ENCODE assay signal across 8 cellular contexts in genomic region chr7:140230862-140231778, GRCh38. TPM values are rescaled to one million over a fixed set of nuclear protein-coding genes. Genes with fewer than 3 reads are reported as not detected.
DNase-seq lines count a peak whose midpoint lies in the region; ATAC-seq, FAIRE-seq and TF ChIP-seq lines count a peak whose summit lies in the region.

No MANE protein-coding gene starts in this region.

- ATAC-seq in pancreas, result peak; percentile 76 to 81 (median 78)

- intact Hi-C loops in head of caudate nucleus (cut with DNase I) (no loop called here), pancreas (cut with DNase I) (no loop called here)

- POLR2A ChIA-PET in AG04450 (lab: Yijun Ruan, JAX) (interaction anchor here (0.5 kb wide), 1 partner anchor 25 kb away, joined by 6 read pairs; no protein-coding TSS in a partner anchor), HEK293T (lab: Yijun Ruan, JAX) (interaction anchor here (0.5 kb wide), 1 partner anchor 13 kb away, joined by 3 read pairs; no protein-coding TSS in a partner anchor)

- TF ChIP-seq CTCF in AG04450 (IDR thresholded peaks at IDR 0.05; ENCODE audit: low read depth, low read length) (no peak), pancreas (IDR thresholded peaks at IDR 0.05) (no peak)

- DNase-seq in AG04450 (ENCODE audit: low read depth, low spot score) (no peak), HEK293T (ENCODE audit: extremely low spot score) (peak; percentile 88), RPMI8226 (peak; percentile 75), head of caudate nucleus (peak in 37 of 42 donors; percentile 11 to 64 (median 34)), pancreas (peak; percentile 35 to 77 (median 53)), ureter (ENCODE audit: low spot score) (peak; percentile 66), GDM1 (lab: John Stamatoyannopoulos, UW) (no peak)
- peak; percentile 69 for DNase-seq in activated naive CD4-positive, alpha-beta T cell treated with Interleukin-2 at 50 U/mL for 16 hours

- H3K9me3 ChIP-seq in AG04450 (ENCODE audit: control insufficient read depth, insufficient read depth, low read length) (no peaks in the 10 kb centered on the region; the same call in 1 of the 2 replicates), pancreas (no peaks in the 10 kb centered on the region)

- CTCF ChIA-PET in AG04450 (lab: Charles Lee) (no interaction called here), HEK293T (lab: Yijun Ruan, JAX) (no interaction called here)

- H3K27me3 ChIP-seq in AG04450 (ENCODE audit: control insufficient read depth, insufficient read depth, low read length) (peaks cover 47% of the 10 kb centered on the region), pancreas (no peaks in the 10 kb centered on the region)

- H3K27ac ChIP-seq in AG04450 (ENCODE audit: low read depth, low read length) (no peak overlapping the region), pancreas (no peak overlapping the region)

- H3K36me3 ChIP-seq in pancreas, result no peaks in the 10 kb centered on the region

- H3K4me3 ChIP-seq in AG04450 (ENCODE audit: low read depth, low read length) (peak overlapping the region; percentile 61), pancreas (peak overlapping the region; percentile 18 to 62 (median 32))

- no peaks in the 10 kb centered on the region for H3K4me1 ChIP-seq in pancreas

- no peak for FAIRE-seq in pancreas (lab: Jason Lieb, UNC)

- WGBS in pancreas, 2 donors, result 1 to 2% methylated on average over 50 to 60 of the region's 60 CpGs

TF ChIP-seq in HEK293T, 16 proteins besides CTCF, POLR2A, EP300 and RAD21:
- TF ChIP-seq L3MBTL2 (conservative IDR thresholded peaks at IDR 0.05) (peak; percentile 65), PKNOX1 (IDR thresholded peaks at IDR 0.05) (peak; percentile 92), TARDBP (IDR thresholded peaks at IDR 0.05) (no peak)

RNA-seq across cellular contexts. Expression of gene KDM7A, which starts 54.3 kb away (rescaled TPM):
- 3.7 and 3.8 TPM in 2 replicates for polyA plus RNA-seq in AG04450 (2011; rRNA removed)
- polyA minus RNA-seq in AG04450 (2011; rRNA and poly(A)+ RNA removed), result 5.0 and 7.9 TPM in 2 replicates
- total RNA-seq in pancreas, result 1 to 10 TPM; 5.2 to 8.5 (median 6.7) TPM
- 1 to 10 TPM; 3.3 to 4.5 TPM for polyA plus RNA-seq in pancreas
- total RNA-seq in ureter, result 17.7 TPM

Comparison
In these comparisons a context has a peak if more than half of its experiments do, and no peak if none do; other contexts are left out.
1. DNase-seq: peak in HEK293T (single experiment), RPMI8226 (single experiment), activated naive CD4-positive, alpha-beta T cell treated with Interleukin-2 at 50 U/mL for 16 hours (single experiment), head of caudate nucleus (37 of 42), pancreas (6 of 6) and ureter (single experiment); none in AG04450 (single experiment) and GDM1 (single experiment).